ENCODE assay signal across 23 cellular contexts in genomic region chr5:56688402-56688801, GRCh38.
DNase-seq lines count a peak whose midpoint lies in the region; ATAC-seq and TF ChIP-seq lines count a peak whose summit lies in the region.
"Had no signal": no experiment of that assay in that cellular context is flagged by ENCODE, and none has a peak within 500 bp of the region (broad histone marks: within the 10 kb centered on the region; RNA-seq: fewer than 3 reads in every experiment).

No MANE protein-coding gene starts in this region.

- no peaks in the 10 kb centered on the region for H3K9me3 Mint-ChIP-seq in natural killer cell treated with Interleukin-12 subunit alpha and Interleukin-12 subunit beta and Interleukin-15 and Interleukin-18, amount 100 ng/mL, for 72 hours
- H3K9me3 Mint-ChIP-seq in natural killer cell (no peaks in the 10 kb centered on the region), T-cell (peaks cover 0 to 3% (median 0%) of the 10 kb centered on the region in 3 donors)
- H3K9me3 Mint-ChIP-seq: neural progenitor cell had no signal

- no peak overlapping the region for H3K4me3 ChIP-seq in effector memory CD4-positive, alpha-beta T cell (ENCODE audit: insufficient read depth, low read depth, low read length, poor library complexity, severe bottlenecking)
- H3K4me3 ChIP-seq: adrenal gland, neural progenitor cell, uterus had no signal

- no peak for DNase-seq in natural killer cell treated with Interleukin-12 subunit alpha and Interleukin-12 subunit beta and Interleukin-15 and Interleukin-18, amount 100 ng/mL, for 72 hours (ENCODE audit: low spot score)
- DNase-seq in natural killer cell (no peak), T-cell (no peak), SK-N-DZ (ENCODE audit: low spot score) (no peak), amygdala (lab: John Stamatoyannopoulos, UW) (no peak)
- no peak for DNase-seq in effector memory CD4-positive, alpha-beta T cell
- DNase-seq in activated CD8-positive, alpha-beta memory T cell treated with anti-CD3 and anti-CD28 coated beads for 24 hours = no peak
- DNase-seq: activated CD4-positive, alpha-beta T cell treated with anti-CD3 and anti-CD28 coated beads for 48 hours; activated effector memory CD4-positive, alpha-beta T cell treated with Interleukin-2 at 50 U/mL for 16 hours; HCEC 1CT; KBM-7; MM.1S; NCI-H1436 treated with DMSO at 0.1 percent for 48 hours; NCI-H69; stimulated activated CD4-positive, alpha-beta T cell treated with anti-CD3 and anti-CD28 coated beads, Interleukin-1b, Interleukin-23, amount 100 ng/mL, for 48 hours; SW 1271; uterus had no signal

- peak overlapping the region; percentile 18 for H3K27ac ChIP-seq in effector memory CD4-positive, alpha-beta T cell (ENCODE audit: insufficient read depth, low read length, poor library complexity, severe bottlenecking)
- H3K27ac ChIP-seq: adrenal gland, neural progenitor cell, uterus had no signal

- no peak for TF ChIP-seq CTCF in natural killer cell (IDR thresholded peaks at IDR 0.05)

- H3K4me1 ChIP-seq in effector memory CD4-positive, alpha-beta T cell (ENCODE audit: control insufficient read depth, insufficient read depth, low read length, poor library complexity, severe bottlenecking) = peaks cover 77% of the 10 kb centered on the region
- H3K4me1 ChIP-seq: neural progenitor cell, uterus had no signal

- no peaks in the 10 kb centered on the region for H3K36me3 ChIP-seq in effector memory CD4-positive, alpha-beta T cell (ENCODE audit: control insufficient read depth, insufficient read depth, low read length)
- H3K36me3 ChIP-seq: adrenal gland, neural progenitor cell, uterus had no signal

- intact Hi-C loops in natural killer cell (cut with micrococcal nuclease) = no loop called here

- H3K27me3 ChIP-seq in effector memory CD4-positive, alpha-beta T cell (replicated peaks; ENCODE audit: control insufficient read depth, insufficient read depth, low read length, poor library complexity, severe bottlenecking) = no peaks in the 10 kb centered on the region
- H3K27me3 ChIP-seq: adrenal gland, neural progenitor cell, uterus had no signal

- POLR2A ChIA-PET in T-cell (lab: Charles Lee) = no interaction called here

- no peaks in the 10 kb centered on the region for H3K9me3 ChIP-seq in effector memory CD4-positive, alpha-beta T cell (ENCODE audit: control insufficient read depth, low read length)
- H3K9me3 ChIP-seq: adrenal gland, uterus had no signal

- peak; percentile 24 to 48 for ATAC-seq in natural killer cell treated with Interleukin-12 subunit alpha and Interleukin-12 subunit beta and Interleukin-15 and Interleukin-18, amount 100 ng/mL, for 72 hours
- ATAC-seq in natural killer cell = no peak
- no peak for ATAC-seq in T-cell (replicated peaks in 1 of 4)
- ATAC-seq in esophagus mucosa = no peak
- ATAC-seq: Right ventricle myocardium inferior had no signal

- CTCF ChIA-PET in T-cell (lab: Charles Lee) = no interaction called here

- no peaks in the 10 kb centered on the region for H3K36me3 Mint-ChIP-seq in natural killer cell treated with Interleukin-12 subunit alpha and Interleukin-12 subunit beta and Interleukin-15 and Interleukin-18, amount 100 ng/mL, for 72 hours
- H3K36me3 Mint-ChIP-seq in natural killer cell (no peaks in the 10 kb centered on the region), T-cell (no peaks in the 10 kb centered on the region)
- H3K36me3 Mint-ChIP-seq: neural progenitor cell had no signal

- no peaks in the 10 kb centered on the region for H3K4me1 Mint-ChIP-seq in natural killer cell treated with Interleukin-12 subunit alpha and Interleukin-12 subunit beta and Interleukin-15 and Interleukin-18, amount 100 ng/mL, for 72 hours (ENCODE audit: low read depth in 2 of 2)
- H3K4me1 Mint-ChIP-seq in natural killer cell (peaks cover 9 to 13% of the 10 kb centered on the region in 2 donors), T-cell (peaks cover 87 to 96% (median 92%) of the 10 kb centered on the region in 3 donors)

- no peak overlapping the region for H3K4me3 Mint-ChIP-seq in natural killer cell treated with Interleukin-12 subunit alpha and Interleukin-12 subunit beta and Interleukin-15 and Interleukin-18, amount 100 ng/mL, for 72 hours
- H3K4me3 Mint-ChIP-seq in natural killer cell = no peak overlapping the region
- H3K4me3 Mint-ChIP-seq in T-cell = peak overlapping the region in 1 of 3 donors; percentile 45
- H3K4me3 Mint-ChIP-seq: CD14-positive monocyte, neural progenitor cell had no signal

- no peak overlapping the region for H3K27ac Mint-ChIP-seq in natural killer cell treated with Interleukin-12 subunit alpha and Interleukin-12 subunit beta and Interleukin-15 and Interleukin-18, amount 100 ng/mL, for 72 hours
- H3K27ac Mint-ChIP-seq in natural killer cell (no peak overlapping the region), T-cell (peak overlapping the region; percentile 90 to 93)
- H3K27ac Mint-ChIP-seq: neural progenitor cell, progenitor cell of endocrine pancreas had no signal

- H3K27me3 Mint-ChIP-seq in natural killer cell treated with Interleukin-12 subunit alpha and Interleukin-12 subunit beta and Interleukin-15 and Interleukin-18, amount 100 ng/mL, for 72 hours = peaks cover 11 to 25% of the 10 kb centered on the region in 2 donors
- H3K27me3 Mint-ChIP-seq in natural killer cell (ENCODE audit: low read depth in 2 of 2) = no peaks in the 10 kb centered on the region
- no peaks in the 10 kb centered on the region for H3K27me3 Mint-ChIP-seq in T-cell

Comparison
In these comparisons a context has a peak if more than half of its experiments do, and no peak if none do; other contexts are left out.
1. ATAC-seq: peak in natural killer cell treated with Interleukin-12 subunit alpha and Interleukin-12 subunit beta and Interleukin-15 and Interleukin-18, amount 100 ng/mL, for 72 hours (2 of 2); none in natural killer cell (0 of 3), T-cell (0 of 4) and esophagus mucosa (single experiment).
2. H3K27ac Mint-ChIP-seq: peak in T-cell (2 of 2); none in natural killer cell treated with Interleukin-12 subunit alpha and Interleukin-12 subunit beta and Interleukin-15 and Interleukin-18, amount 100 ng/mL, for 72 hours (0 of 2) and natural killer cell (0 of 2).